9 cellular contexts compared by ENCODE assay signal in the genomic region with DNA sequence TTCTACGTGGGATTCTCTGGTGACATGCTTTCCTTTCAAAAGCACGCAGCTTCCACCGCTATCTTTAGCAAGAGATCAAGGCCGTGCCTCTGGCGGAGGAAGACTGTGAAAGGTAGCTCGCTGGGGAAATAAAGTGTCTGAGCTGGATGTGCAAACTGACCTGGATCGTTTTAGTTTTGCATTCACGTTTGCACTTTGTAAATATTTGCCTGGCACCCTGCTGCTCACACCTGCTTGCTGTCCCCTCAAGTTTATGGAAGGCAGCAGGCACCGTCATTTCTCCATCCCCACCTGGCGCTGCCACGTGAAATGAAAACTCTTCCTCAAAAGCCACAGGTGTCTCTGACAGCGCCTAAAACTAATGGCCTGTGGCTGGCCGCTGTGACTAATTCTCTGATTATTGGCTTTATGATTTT. TPM values are rescaled to one million over a fixed set of nuclear protein-coding genes. Genes with fewer than 3 reads are reported as not detected.
DNase-seq lines count a peak whose midpoint lies in the region; ATAC-seq and TF ChIP-seq lines count a peak whose summit lies in the region.
"Had no signal": no experiment of that assay in that cellular context is flagged by ENCODE, and none has a peak within 500 bp of the region (broad histone marks: within the 10 kb centered on the region; RNA-seq: fewer than 3 reads in every experiment).

No MANE protein-coding gene starts in this region.

- H3K9me3 Mint-ChIP-seq in IgD-negative memory B cell, result no peaks in the 10 kb centered on the region
- peaks cover 2% of the 10 kb centered on the region for H3K9me3 Mint-ChIP-seq in stimulated activated memory B cell treated with anti-CD40 and anti-IgM and Interleukin-4, amounts not matched to agents 10 μg/mL and 1 μg/mL and 100 μg/mL, for 72 hours
- H3K9me3 Mint-ChIP-seq in mesothelial cell of epicardium, result no peaks in the 10 kb centered on the region
- no peaks in the 10 kb centered on the region for H3K9me3 Mint-ChIP-seq in stimulated activated naive B cell treated with anti-CD40 and anti-IgM and Interleukin-4, amounts not matched to agents 10 μg/mL and 1 μg/mL and 100 μg/mL, for 72 hours
- H3K9me3 Mint-ChIP-seq: activated T-cell treated with anti-CD3 and anti-CD28 coated beads, Interleukin-2, amount 50 U/mL, for 72 hours had no signal

- DNase-seq in NCI-H748 treated with DMSO at 0.1 percent for 48 hours (lab: John Stamatoyannopoulos, UW), result peak; percentile 96
- no peak for DNase-seq in epithelial cell of proximal tubule (ENCODE audit: low read depth)
- no peak for DNase-seq in T-helper 2 cell
- DNase-seq in mesothelial cell of epicardium (ENCODE audit: low spot score in 2 of 2, unreplicated experiment in 2 of 2), result no peak
- DNase-seq in stimulated activated naive B cell treated with anti-CD40 and anti-IgM and Interleukin-4, amounts not matched to agents 10 μg/mL and 1 μg/mL and 100 μg/mL, for 72 hours, result no peak
- DNase-seq: activated T-cell treated with anti-CD3 and anti-CD28 coated beads, Interleukin-2, amount 50 U/mL, for 72 hours had no signal

- peaks cover 18% of the 10 kb centered on the region for H3K27me3 Mint-ChIP-seq in IgD-negative memory B cell
- H3K27me3 Mint-ChIP-seq in stimulated activated memory B cell treated with anti-CD40 and anti-IgM and Interleukin-4, amounts not matched to agents 10 μg/mL and 1 μg/mL and 100 μg/mL, for 72 hours, result peaks cover 17% of the 10 kb centered on the region
- H3K27me3 Mint-ChIP-seq in mesothelial cell of epicardium (ENCODE audit: low read depth), result peaks cover 50% of the 10 kb centered on the region
- H3K27me3 Mint-ChIP-seq in stimulated activated naive B cell treated with anti-CD40 and anti-IgM and Interleukin-4, amounts not matched to agents 10 μg/mL and 1 μg/mL and 100 μg/mL, for 72 hours, result peaks cover 13 to 37% of the 10 kb centered on the region in 2 donors

- H3K4me3 Mint-ChIP-seq in IgD-negative memory B cell (peak overlapping the region; percentile 44 to 92 (median 81)), mesothelial cell of epicardium (no peak overlapping the region)
- H3K4me3 Mint-ChIP-seq in stimulated activated memory B cell treated with anti-CD40 and anti-IgM and Interleukin-4, amounts not matched to agents 10 μg/mL and 1 μg/mL and 100 μg/mL, for 72 hours, result peak overlapping the region; percentile 70
- no peak overlapping the region for H3K4me3 Mint-ChIP-seq in stimulated activated naive B cell treated with anti-CD40 and anti-IgM and Interleukin-4, amounts not matched to agents 10 μg/mL and 1 μg/mL and 100 μg/mL, for 72 hours
- H3K4me3 Mint-ChIP-seq: activated T-cell treated with anti-CD3 and anti-CD28 coated beads, Interleukin-2, amount 50 U/mL, for 72 hours had no signal

- H3K4me3 ChIP-seq in epithelial cell of proximal tubule (ENCODE audit: low read depth, low read length), result peak overlapping the region; percentile 36

- TF ChIP-seq CTCF in epithelial cell of proximal tubule (conservative IDR thresholded peaks at IDR 0.05; ENCODE audit: low read depth, low read length) (no peak), mesothelial cell of epicardium (IDR thresholded peaks at IDR 0.05; ENCODE audit: unreplicated experiment) (no peak)

- H3K27ac Mint-ChIP-seq in IgD-negative memory B cell (no peak overlapping the region), mesothelial cell of epicardium (no peak overlapping the region)
- H3K27ac Mint-ChIP-seq in stimulated activated memory B cell treated with anti-CD40 and anti-IgM and Interleukin-4, amounts not matched to agents 10 μg/mL and 1 μg/mL and 100 μg/mL, for 72 hours, result no peak overlapping the region
- no peak overlapping the region for H3K27ac Mint-ChIP-seq in stimulated activated naive B cell treated with anti-CD40 and anti-IgM and Interleukin-4, amounts not matched to agents 10 μg/mL and 1 μg/mL and 100 μg/mL, for 72 hours
- H3K27ac Mint-ChIP-seq: activated T-cell treated with anti-CD3 and anti-CD28 coated beads, Interleukin-2, amount 50 U/mL, for 72 hours had no signal

- no peak for ATAC-seq in stimulated activated memory B cell treated with anti-CD40 and anti-IgM and Interleukin-4, amounts not matched to agents 10 μg/mL and 1 μg/mL and 100 μg/mL, for 72 hours
- no peak for ATAC-seq in GM18873 (IDR thresholded peaks at IDR 0.05; ENCODE audit: low FRiP score, unreplicated experiment)
- no peak for ATAC-seq in stimulated activated naive B cell treated with anti-CD40 and anti-IgM and Interleukin-4, amounts not matched to agents 10 μg/mL and 1 μg/mL and 100 μg/mL, for 72 hours (replicated peaks)
- ATAC-seq: activated T-cell treated with anti-CD3 and anti-CD28 coated beads, Interleukin-2, amount 50 U/mL, for 72 hours had no signal

- peaks cover 10 to 29% (median 26%) of the 10 kb centered on the region in 3 donors for H3K4me1 Mint-ChIP-seq in IgD-negative memory B cell
- peaks cover 59% of the 10 kb centered on the region for H3K4me1 Mint-ChIP-seq in stimulated activated memory B cell treated with anti-CD40 and anti-IgM and Interleukin-4, amounts not matched to agents 10 μg/mL and 1 μg/mL and 100 μg/mL, for 72 hours
- H3K4me1 Mint-ChIP-seq in mesothelial cell of epicardium, result peaks cover 6% of the 10 kb centered on the region
- H3K4me1 Mint-ChIP-seq in stimulated activated naive B cell treated with anti-CD40 and anti-IgM and Interleukin-4, amounts not matched to agents 10 μg/mL and 1 μg/mL and 100 μg/mL, for 72 hours, result peaks cover 37 to 44% of the 10 kb centered on the region in 2 donors

- H3K36me3 Mint-ChIP-seq in IgD-negative memory B cell (no peaks in the 10 kb centered on the region), mesothelial cell of epicardium (no peaks in the 10 kb centered on the region)
- H3K36me3 Mint-ChIP-seq in stimulated activated memory B cell treated with anti-CD40 and anti-IgM and Interleukin-4, amounts not matched to agents 10 μg/mL and 1 μg/mL and 100 μg/mL, for 72 hours, result no peaks in the 10 kb centered on the region
- peaks cover 0 to 4% of the 10 kb centered on the region in 2 donors for H3K36me3 Mint-ChIP-seq in stimulated activated naive B cell treated with anti-CD40 and anti-IgM and Interleukin-4, amounts not matched to agents 10 μg/mL and 1 μg/mL and 100 μg/mL, for 72 hours

RNA-seq across cellular contexts. Expression of a gene that starts 44.0 kb away (rescaled TPM):
- 59.2 TPM for polyA plus RNA-seq in IgD-negative memory B cell
- total RNA-seq in epithelial cell of proximal tubule (59.0 and 109 TPM in 2 replicates), mesothelial cell of epicardium (175 to 184 TPM (median 179 TPM) in 3 replicates)

Comparison
In these comparisons a context has a peak if more than half of its experiments do, and no peak if none do; other contexts are left out.
1. H3K4me3 Mint-ChIP-seq: peak in IgD-negative memory B cell (4 of 4) and stimulated activated memory B cell treated with anti-CD40 and anti-IgM and Interleukin-4, amounts not matched to agents 10 μg/mL and 1 μg/mL and 100 μg/mL, for 72 hours (single experiment); none in mesothelial cell of epicardium (single experiment) and stimulated activated naive B cell treated with anti-CD40 and anti-IgM and Interleukin-4, amounts not matched to agents 10 μg/mL and 1 μg/mL and 100 μg/mL, for 72 hours (0 of 2).